ENCODE assay signal across 18 cellular contexts in genomic region chr2:178628590-178628989, GRCh38.
DNase-seq lines count a peak whose midpoint lies in the region; ATAC-seq, FAIRE-seq and TF ChIP-seq lines count a peak whose summit lies in the region.
"Had no signal": no experiment of that assay in that cellular context is flagged by ENCODE, and none has a peak within 500 bp of the region (broad histone marks: within the 10 kb centered on the region; RNA-seq: fewer than 3 reads in every experiment).

No MANE protein-coding gene starts in this region.

- DNase-seq in Caco-2, result no peak
- peak; percentile 20 for DNase-seq in astrocyte of the hippocampus (ENCODE audit: low read depth, low spot score)
- no peak for DNase-seq in left ventricle myocardium inferior
- no peak for DNase-seq in CD8-positive, alpha-beta T cell
- DNase-seq in small intestine, result no peak
- no peak for DNase-seq in NCI-H2029 (lab: John Stamatoyannopoulos, UW)
- DNase-seq: DMS53, NCI-H1436 treated with DMSO at 0.1 percent for 48 hours, NCI-H2107, NCI-H226, NCI-H526 treated with DMSO at 0.1 percent for 48 hours, PC-3 had no signal

- WGBS in small intestine, 3 donors, result 75 to 91% (median 81%) methylated on average over 4 of the region's 4 CpGs

- intact Hi-C loops in Caco-2 (cut with micrococcal nuclease; ENCODE audit: unreplicated experiment) (no loop called here), left ventricle myocardium inferior (cut with micrococcal nuclease) (no loop called here)
- intact Hi-C loops in CD8-positive, alpha-beta T cell (cut with DNase I, micrococcal nuclease), result no loop called here

- CTCF ChIA-PET in Caco-2 (lab: Charles Lee), result no interaction called here
- CTCF ChIA-PET in CD8-positive, alpha-beta T cell (lab: Charles Lee), result no interaction called here

- H3K4me1 ChIP-seq in Caco-2 (no peaks in the 10 kb centered on the region), left ventricle myocardium inferior (peaks cover 71% of the 10 kb centered on the region), parathyroid adenoma (no peaks in the 10 kb centered on the region), small intestine (ENCODE audit: control insufficient read depth in 2 of 2, insufficient read depth in 1 of 2, low read depth in 1 of 2, low read length in 1 of 2) (no peaks in the 10 kb centered on the region)
- no peaks in the 10 kb centered on the region for H3K4me1 ChIP-seq in CD8-positive, alpha-beta T cell (ENCODE audit: insufficient read depth, low read length)
- H3K4me1 ChIP-seq: A549 had no signal

- POLR2A ChIA-PET in Caco-2 (lab: Charles Lee), result no interaction called here
- POLR2A ChIA-PET in CD8-positive, alpha-beta T cell (lab: Charles Lee), result no interaction called here

- peaks cover 4% of the 10 kb centered on the region for H3K36me3 Mint-ChIP-seq in Caco-2 (ENCODE audit: insufficient read depth, unreplicated experiment)
- peaks cover 63% of the 10 kb centered on the region for H3K36me3 Mint-ChIP-seq in CD8-positive, alpha-beta T cell
- H3K36me3 Mint-ChIP-seq: CD14-positive monocyte had no signal

- TF ChIP-seq CTCF in Caco-2 (IDR thresholded peaks at IDR 0.05; ENCODE audit: insufficient read depth in 1 of 2, low read depth in 1 of 2, low read length in 1 of 2, severe bottlenecking in 1 of 2, unreplicated experiment in 1 of 2), result no peak
- no peak for TF ChIP-seq CTCF in left ventricle myocardium inferior (IDR thresholded peaks at IDR 0.05; ENCODE audit: borderline replicate concordance)
- TF ChIP-seq CTCF in parathyroid adenoma (IDR thresholded peaks at IDR 0.05), result no peak
- no peak for TF ChIP-seq CTCF in CD8-positive, alpha-beta T cell (IDR thresholded peaks at IDR 0.05)

- BruUV-seq in Caco-2 (replicated peaks; lab: Mats Ljungman, UMichigan), result no TSS peak

- H3K27me3 Mint-ChIP-seq in Caco-2 (ENCODE audit: insufficient read depth, unreplicated experiment), result no peaks in the 10 kb centered on the region
- no peaks in the 10 kb centered on the region for H3K27me3 Mint-ChIP-seq in CD8-positive, alpha-beta T cell (ENCODE audit: low read depth)

- H3K27ac ChIP-seq in left ventricle myocardium inferior (replicated peaks) (peak overlapping the region; percentile 83), parathyroid adenoma (no peak overlapping the region), small intestine (ENCODE audit: low read depth in 1 of 2, low read length in 1 of 2) (no peak overlapping the region)
- H3K27ac ChIP-seq in CD8-positive, alpha-beta T cell (ENCODE audit: low read depth, low read length), result no peak overlapping the region
- H3K27ac ChIP-seq: A549 had no signal

- peak overlapping the region; percentile 32 for H3K4me2 ChIP-seq in parathyroid adenoma (ENCODE audit: low read length)
- H3K4me2 ChIP-seq: A549 had no signal

- H3K4me3 Mint-ChIP-seq in Caco-2 (ENCODE audit: unreplicated experiment), result no peak overlapping the region
- H3K4me3 Mint-ChIP-seq in CD8-positive, alpha-beta T cell, result no peak overlapping the region
- H3K4me3 Mint-ChIP-seq: CD14-positive monocyte had no signal

- H3K9ac ChIP-seq in parathyroid adenoma, result no peak overlapping the region

- no peaks in the 10 kb centered on the region for H3K79me2 ChIP-seq in parathyroid adenoma

- H3K27me3 ChIP-seq in Caco-2 (replicated peaks; ENCODE audit: control insufficient read depth, insufficient read depth, low read length) (no peaks in the 10 kb centered on the region; the same call in 1 of the 2 replicates), left ventricle myocardium inferior (ENCODE audit: low read depth) (no peaks in the 10 kb centered on the region), parathyroid adenoma (ENCODE audit: control insufficient read depth, insufficient read depth, low read length) (no peaks in the 10 kb centered on the region), small intestine (ENCODE audit: control insufficient read depth in 2 of 2, insufficient read depth in 2 of 2, low read length in 2 of 2) (no peaks in the 10 kb centered on the region)
- H3K27me3 ChIP-seq in CD8-positive, alpha-beta T cell (ENCODE audit: insufficient read depth, low read length), result no peaks in the 10 kb centered on the region

- no peaks in the 10 kb centered on the region; the same call in 1 of the 2 replicates for H3K36me3 ChIP-seq in Caco-2 (ENCODE audit: control insufficient read depth, insufficient read depth, low read length)
- H3K36me3 ChIP-seq in left ventricle myocardium inferior, result peaks cover 70% of the 10 kb centered on the region
- no peaks in the 10 kb centered on the region for H3K36me3 ChIP-seq in parathyroid adenoma (ENCODE audit: control insufficient read depth, insufficient read depth, low read length)
- peaks cover 5% of the 10 kb centered on the region for H3K36me3 ChIP-seq in CD8-positive, alpha-beta T cell (ENCODE audit: insufficient read depth, low read length)
- H3K36me3 ChIP-seq in small intestine (ENCODE audit: control insufficient read depth in 2 of 2, insufficient read depth in 2 of 2, low read length in 2 of 2), result no peaks in the 10 kb centered on the region

- ATAC-seq in CD8-positive, alpha-beta T cell, result no peak
- ATAC-seq in HG03095 (IDR thresholded peaks at IDR 0.05; ENCODE audit: unreplicated experiment), result no peak
- ATAC-seq: A549, HCT116, PC-3 had no signal

- H3K4me3 ChIP-seq in Caco-2 (ENCODE audit: low read depth, low read length) (no peak overlapping the region), left ventricle myocardium inferior (peak overlapping the region; percentile 62), parathyroid adenoma (ENCODE audit: low read depth, low read length) (peak overlapping the region; percentile 8), small intestine (ENCODE audit: low read depth in 1 of 2, low read length in 2 of 2) (no peak overlapping the region)
- no peak overlapping the region for H3K4me3 ChIP-seq in CD8-positive, alpha-beta T cell (ENCODE audit: low read depth, low read length)
- H3K4me3 ChIP-seq: A549 had no signal

- peak overlapping the region; percentile 12 for H3K27ac Mint-ChIP-seq in Caco-2 (ENCODE audit: unreplicated experiment)
- H3K27ac Mint-ChIP-seq in CD8-positive, alpha-beta T cell, result no peak overlapping the region
- H3K27ac Mint-ChIP-seq: CD14-positive monocyte had no signal

- no peaks in the 10 kb centered on the region for H3K4me1 Mint-ChIP-seq in Caco-2 (ENCODE audit: low read depth, unreplicated experiment)
- no peaks in the 10 kb centered on the region for H3K4me1 Mint-ChIP-seq in CD8-positive, alpha-beta T cell (ENCODE audit: low read depth)
- H3K4me1 Mint-ChIP-seq: CD14-positive monocyte had no signal

- H3K9me3 ChIP-seq in Caco-2, result no peaks in the 10 kb centered on the region
- H3K9me3 ChIP-seq in left ventricle myocardium inferior (replicated peaks), result no peaks in the 10 kb centered on the region
- no peaks in the 10 kb centered on the region for H3K9me3 ChIP-seq in parathyroid adenoma (ENCODE audit: control insufficient read depth, low read length)
- no peaks in the 10 kb centered on the region for H3K9me3 ChIP-seq in CD8-positive, alpha-beta T cell (ENCODE audit: low read length)
- H3K9me3 ChIP-seq in small intestine (ENCODE audit: control insufficient read depth, low read depth), result no peaks in the 10 kb centered on the region
- H3K9me3 ChIP-seq: A549 had no signal

- FAIRE-seq in small intestine (lab: Jason Lieb, UNC), result no peak
- FAIRE-seq: A549, HTR-8/SVneo had no signal

- no peaks in the 10 kb centered on the region for H3K9me3 Mint-ChIP-seq in Caco-2 (ENCODE audit: unreplicated experiment)
- no peaks in the 10 kb centered on the region for H3K9me3 Mint-ChIP-seq in CD8-positive, alpha-beta T cell

- H2AFZ ChIP-seq in parathyroid adenoma, result no peak overlapping the region

Comparison
In these comparisons a context has a peak if more than half of its experiments do, and no peak if none do; other contexts are left out.
1. H3K4me3 ChIP-seq: peak in left ventricle myocardium inferior (single experiment) and parathyroid adenoma (single experiment); none in Caco-2 (single experiment), CD8-positive, alpha-beta T cell (single experiment) and small intestine (0 of 2).